ENCODE assay signal across 8 cellular contexts in the genomic region with DNA sequence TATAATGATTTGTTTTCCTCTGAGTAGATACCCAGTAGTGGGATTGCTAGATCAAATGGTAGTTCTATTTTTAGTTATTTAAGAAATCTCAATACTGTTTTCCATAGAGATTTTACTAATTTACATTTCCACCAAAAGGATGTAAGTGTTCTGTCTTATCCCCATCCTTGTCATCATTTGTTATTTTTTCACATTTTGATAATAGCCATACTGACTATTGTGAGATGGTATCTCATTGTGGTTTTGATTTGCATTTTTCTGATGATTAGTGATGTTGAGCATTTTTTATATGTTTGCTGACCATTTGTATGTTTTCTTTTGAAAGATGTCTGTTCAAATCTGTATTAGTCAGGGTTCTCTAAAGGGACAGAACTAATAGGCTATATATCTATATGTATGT.
"Had no signal": no experiment of that assay in that cellular context is flagged by ENCODE, and none has a peak within 500 bp of the region (broad histone marks: within the 10 kb centered on the region; RNA-seq: fewer than 3 reads in every experiment).

No MANE protein-coding gene starts in this region.

- H3K9me3 ChIP-seq: HAP-1 had no signal

- DNase-seq: GM23248, GOT3, H7, H9, HFFc6 had no signal

- ATAC-seq: GM23338, HCT116 had no signal

- H3K9ac ChIP-seq: GM23248 had no signal

- H3K4me3 ChIP-seq: GM23248, GM23338, HAP-1 had no signal

- H2AFZ ChIP-seq: GM23248, GM23338 had no signal

- H3K36me3 ChIP-seq: HAP-1 had no signal

- H3K27ac ChIP-seq: GM23248 had no signal

- H3K4me2 ChIP-seq: GM23338 had no signal

- H3K4me1 ChIP-seq: HAP-1 had no signal
